Comparison of ENCODE assay signal across 9 cellular contexts in the genomic region with DNA sequence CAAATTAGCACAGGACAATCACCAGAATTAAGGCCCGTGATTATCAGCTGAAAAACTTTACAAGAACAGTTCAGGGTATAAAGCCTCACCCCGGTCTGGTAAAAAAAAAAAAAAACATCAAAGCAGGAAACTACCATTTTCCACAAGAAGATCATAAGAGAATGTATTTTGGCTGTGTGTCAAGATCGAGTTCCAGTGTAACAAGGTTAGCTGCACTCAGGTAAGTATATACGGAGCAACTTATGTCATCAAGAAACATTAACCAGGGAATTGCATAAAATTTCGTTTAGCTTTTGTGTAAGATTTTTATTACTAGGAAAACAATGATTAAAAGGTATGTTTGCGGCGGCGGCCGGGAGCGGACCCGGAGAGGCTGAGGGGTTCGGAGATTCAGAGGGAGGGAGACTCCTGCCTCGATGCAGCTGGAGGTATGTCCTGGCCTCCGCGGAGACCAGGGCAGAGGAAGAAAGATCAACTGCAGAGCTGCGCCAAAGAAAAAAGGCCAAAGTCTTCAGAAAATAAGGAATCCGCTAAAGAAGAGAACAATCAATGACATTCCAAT.
"Had no signal": no experiment of that assay in that cellular context is flagged by ENCODE, and none has a peak within 500 bp of the region (broad histone marks: within the 10 kb centered on the region; RNA-seq: fewer than 3 reads in every experiment).

No MANE protein-coding gene starts in this region.

- FAIRE-seq: HTR-8/SVneo, K562 had no signal

- DNase-seq: GM23248, GOT3, H7, HFFc6, IMR-90 had no signal

- ATAC-seq: HCT116, K562 had no signal

- H3K27ac ChIP-seq: GM23248 had no signal

- H3K9me3 ChIP-seq: HAP-1 had no signal

- H3K4me1 ChIP-seq: HAP-1 had no signal

- H2AFZ ChIP-seq: GM23248 had no signal

- H3K36me3 ChIP-seq: HAP-1 had no signal

- H3K9ac ChIP-seq: GM23248 had no signal

- H3K4me3 ChIP-seq: GM23248, HAP-1, K562 had no signal
